ENCODE assay signal across 32 cellular contexts in the genomic region with DNA sequence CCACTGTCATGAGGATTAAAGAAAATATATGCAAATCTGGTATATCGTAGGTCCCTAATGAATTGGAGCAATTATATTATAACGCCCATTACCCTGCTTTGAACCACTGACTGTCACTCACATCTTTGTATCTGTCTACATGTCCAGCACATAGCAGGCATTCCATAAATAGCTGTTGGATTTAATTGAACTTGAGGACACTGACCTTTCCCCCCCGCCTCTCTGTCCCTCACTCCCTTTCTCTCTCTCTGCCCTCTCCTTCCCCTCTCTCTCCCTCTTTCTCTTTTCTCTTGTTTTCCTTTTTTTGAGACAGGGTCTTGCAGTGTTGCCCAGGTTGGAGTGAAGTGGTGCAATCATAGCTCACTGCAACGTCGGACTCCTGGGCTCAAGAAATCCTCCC.
"Had no signal": no experiment of that assay in that cellular context is flagged by ENCODE, and none has a peak within 500 bp of the region (broad histone marks: within the 10 kb centered on the region; RNA-seq: fewer than 3 reads in every experiment).

No MANE protein-coding gene starts in this region.

- H3K27me3 ChIP-seq: ascending aorta, cardiac muscle cell had no signal

- FAIRE-seq: bronchial epithelial cell, TTC549 had no signal

- H3K36me3 ChIP-seq: ascending aorta, cardiac muscle cell had no signal

- H3K9me3 ChIP-seq: ascending aorta had no signal

- H3K27ac ChIP-seq: ascending aorta, cardiac muscle cell, VCaP had no signal

- ATAC-seq: activated CD4-positive, alpha-beta T cell treated with anti-CD3 and anti-CD28 coated beads for 36 hours; activated CD4-positive, CD25-positive, alpha-beta regulatory T cell treated with anti-CD3 and anti-CD28 coated beads, Interleukin-2, amount 50 U/mL, for 24 hours; activated CD8-positive, alpha-beta memory T cell treated with anti-CD3 and anti-CD28 coated beads, Interleukin-2, amount 10 ng/mL, durations not matched to agents 7 days and 5 days; activated CD8-positive, alpha-beta T cell treated with anti-CD3 and anti-CD28 coated beads, Interleukin-2, amount 10 ng/mL, durations not matched to agents 7 days and 5 days; activated naive CD8-positive, alpha-beta T cell treated with anti-CD3 and anti-CD28 coated beads, Interleukin-2, amount 50 U/mL, for 24 hours had no signal

- H3K4me1 ChIP-seq: ascending aorta had no signal

- H3K4me3 ChIP-seq: ascending aorta, cardiac muscle cell had no signal

- DNase-seq: activated B cell treated with CpG ODN at 0.5 μM for 24 hours; activated CD4-positive, alpha-beta memory T cell treated with anti-CD3 and anti-CD28 coated beads, Interleukin-2, amount 10 ng/mL, durations not matched to agents 7 days and 5 days; activated CD4-positive, alpha-beta T cell treated with anti-CD3 and anti-CD28 coated beads for 1 hour; activated CD4-positive, alpha-beta T cell treated with anti-CD3 and anti-CD28 coated beads for 36 hours; activated CD4-positive, alpha-beta T cell treated with anti-CD3 and anti-CD28 coated beads for 48 hours; activated CD4-positive, alpha-beta T cell treated with anti-CD3 and anti-CD28 coated beads, Interleukin-2, amount 10 ng/mL, durations not matched to agents 7 days and 5 days; activated CD4-positive, alpha-beta T cell treated with anti-CD3 and anti-CD28 coated beads, Interleukin-2, amount 50 U/mL, for 48 hours; activated CD8-positive, alpha-beta memory T cell treated with anti-CD3 and anti-CD28 coated beads for 24 hours; activated CD8-positive, alpha-beta memory T cell treated with anti-CD3 and anti-CD28 coated beads, Interleukin-2, amount 10 ng/mL, durations not matched to agents 7 days and 5 days; activated CD8-positive, alpha-beta memory T cell treated with anti-CD3 and anti-CD28 coated beads, Interleukin-2, amount 50 U/mL, for 48 hours; activated CD8-positive, alpha-beta T cell treated with anti-CD3 and anti-CD28 coated beads, Interleukin-2, amount 10 ng/mL, durations not matched to agents 7 days and 5 days; activated effector memory CD4-positive, alpha-beta T cell treated with Interleukin-2 at 50 U/mL for 16 hours; activated gamma-delta T cell; activated naive CD4-positive, alpha-beta T cell treated with anti-CD3 and anti-CD28 coated beads, Interleukin-2, amount 10 ng/mL, durations not matched to agents 7 days and 5 days; activated naive CD4-positive, alpha-beta T cell treated with Interleukin-2 at 50 U/mL for 16 hours; activated naive CD8-positive, alpha-beta T cell treated with anti-CD3 and anti-CD28 coated beads, Interleukin-2, amount 10 ng/mL, durations not matched to agents 7 days and 5 days; activated naive CD8-positive, alpha-beta T cell treated with anti-CD3 and anti-CD28 coated beads, Interleukin-2, amount 50 U/mL, for 24 hours; activated T-cell treated with anti-CD3 and anti-CD28 coated beads, Interleukin-2, amount 50 U/mL, for 24 hours; activated T-cell treated with anti-CD3 and anti-CD28 coated beads, Interleukin-2, amount 50 U/mL, for 48 hours; amygdala; anterior cingulate cortex; caudate nucleus; cerebellar nuclear complex; T-helper 1 cell; T-helper 2 cell; T-helper 9 cell had no signal
